ENCODE assay signal across 2 cellular contexts in genomic region chr11:76209956-76210885, GRCh38.
A peak's percentile ranks its signal among the peaks of the same experiment; 100 is the strongest.
TF ChIP-seq lines count a peak whose summit lies in the region.

No MANE protein-coding gene starts in this region.

TF ChIP-seq in HCT116, 20 proteins besides CTCF, POLR2A, EP300 and RAD21 (continued from another document):
- TF ChIP-seq ZFX (IDR thresholded peaks at IDR 0.05) (no peak), JUND (IDR thresholded peaks at IDR 0.05) (no peak), ELF1 (IDR thresholded peaks at IDR 0.05; ENCODE audit: borderline replicate concordance, low read depth) (no peak), ATF3 (IDR thresholded peaks at IDR 0.05) (no peak), REST (IDR thresholded peaks at IDR 0.05; ENCODE audit: low read depth) (no peak), ZNF274 (IDR thresholded peaks at IDR 0.05; ENCODE audit: low read depth, low read length) (no peak), FOSL1 (IDR thresholded peaks at IDR 0.05; ENCODE audit: low read depth) (no peak), TCF7L2 (IDR thresholded peaks at IDR 0.05; ENCODE audit: borderline replicate concordance, extremely low read depth, insufficient read depth, insufficient read length) (peak; percentile 97), SP1 (IDR thresholded peaks at IDR 0.05; ENCODE audit: low read depth) (no peak), MAX (IDR thresholded peaks at IDR 0.05) (no peak), YY1 (IDR thresholded peaks at IDR 0.05; ENCODE audit: extremely low read depth, insufficient replicate concordance, low read depth, low read length) (no peak), ZBTB33 (IDR thresholded peaks at IDR 0.05; ENCODE audit: extremely low read depth, insufficient replicate concordance, low read length) (no peak), SRF (IDR thresholded peaks at IDR 0.05; ENCODE audit: low read depth) (no peak), CBX3 (IDR thresholded peaks at IDR 0.05; ENCODE audit: low read depth) (no peak), EZH2 (IDR thresholded peaks at IDR 0.05) (no peak)
TF ChIP-seq in HCT116: peak in this region for 3.

TF ChIP-seq in SK-N-SH, 30 proteins besides CTCF, POLR2A, EP300 and RAD21 (continued from another document):
- TF ChIP-seq IRF3 (IDR thresholded peaks at IDR 0.05; ENCODE audit: low read depth, low read length) (no peak), TCF12 (IDR thresholded peaks at IDR 0.05) (no peak), SIN3A (IDR thresholded peaks at IDR 0.05; ENCODE audit: borderline replicate concordance, low read depth, low read length) (no peak), CHD2 (IDR thresholded peaks at IDR 0.05; ENCODE audit: low read length, partially characterized antibody) (no peak), EZH2phosphoT487 (IDR thresholded peaks at IDR 0.05; ENCODE audit: borderline replicate concordance, low read depth) (no peak), TEAD4 (IDR thresholded peaks at IDR 0.05; ENCODE audit: borderline replicate concordance, insufficient read depth) (no peak), GABPA (IDR thresholded peaks at IDR 0.05; ENCODE audit: low read depth) (no peak), MEF2A (IDR thresholded peaks at IDR 0.05; ENCODE audit: borderline replicate concordance, low read depth) (no peak), FOXJ3 (CRISPR knock-in tag; IDR thresholded peaks at IDR 0.05) (no peak), USF1 (IDR thresholded peaks at IDR 0.05; ENCODE audit: borderline replicate concordance, low read depth) (no peak), NRF1 (IDR thresholded peaks at IDR 0.05; ENCODE audit: low read depth, low read length) (no peak), ZBTB33 (IDR thresholded peaks at IDR 0.05; ENCODE audit: borderline replicate concordance, low read depth) (no peak), MAX (IDR thresholded peaks at IDR 0.05; ENCODE audit: low read depth) (no peak), SMC3 (IDR thresholded peaks at IDR 0.05; ENCODE audit: low read depth, low read length) (no peak), USF2 (IDR thresholded peaks at IDR 0.05; ENCODE audit: borderline replicate concordance, low read depth, low read length) (no peak), NFIC (IDR thresholded peaks at IDR 0.05; ENCODE audit: borderline replicate concordance) (no peak)
